ENCODE assay signal across 3 cellular contexts in genomic region chr7:87013136-87013840, GRCh38.
TF ChIP-seq lines count a peak whose summit lies in the region.

No MANE protein-coding gene starts in this region.

TF ChIP-seq in HepG2, 621 proteins besides CTCF, POLR2A, EP300 and RAD21:
- TF ChIP-seq MAFK (conservative IDR thresholded peaks at IDR 0.05 in 1 of 2, IDR thresholded peaks at IDR 0.05 in 1 of 2; ENCODE audit: low read length in 2 of 2) (peak; percentile 9 to 62; a peak in 2 of 4 replicates), SMC3 (IDR thresholded peaks at IDR 0.05; ENCODE audit: low read length) (no peak), U2AF2 (IDR thresholded peaks at IDR 0.05; ENCODE audit: low read depth, low read length) (no peak), TCF7 (IDR thresholded peaks at IDR 0.05; ENCODE audit: low read depth) (no peak), CREM (IDR thresholded peaks at IDR 0.05) (no peak), CREM (CRISPR knock-in tag; IDR thresholded peaks at IDR 0.05) (no peak), THAP7 (CRISPR knock-in tag; IDR thresholded peaks at IDR 0.05) (no peak)
TF ChIP-seq in HepG2: peak in this region for 1.

TF ChIP-seq in GM12891, 5 proteins besides CTCF, POLR2A, EP300 and RAD21:
- TF ChIP-seq TAF1 (IDR thresholded peaks at IDR 0.05; ENCODE audit: low read depth, low read length) (no peak), SPI1 (IDR thresholded peaks at IDR 0.05; ENCODE audit: low read depth, low read length) (no peak), POU2F2 (IDR thresholded peaks at IDR 0.05; ENCODE audit: low read depth, low read length) (no peak), POLR2AphosphoS5 (IDR thresholded peaks at IDR 0.05; ENCODE audit: low read depth, low read length) (no peak), PAX5 (IDR thresholded peaks at IDR 0.05; ENCODE audit: insufficient read depth, low read length, severe bottlenecking) (no peak)

TF ChIP-seq in K562, 482 proteins besides CTCF, POLR2A, EP300 and RAD21:
- no peak for TF ChIP-seq ZNF780A (CRISPR knock-in tag; IDR thresholded peaks at IDR 0.05)
- no peak for TF ChIP-seq HCFC1 (IDR thresholded peaks at IDR 0.05; ENCODE audit: low read depth, low read length)
- 0 out of 2 replicates have a peak, but pooled peaks have one; percentile 5 for TF ChIP-seq MAFK (IDR thresholded peaks at IDR 0.05; ENCODE audit: low read length)
- peak; percentile 54 for TF ChIP-seq PKNOX1 (IDR thresholded peaks at IDR 0.05)
- peak; percentile 20; the same call in 1 of the 2 replicates for TF ChIP-seq NFE2 (IDR thresholded peaks at IDR 0.05; ENCODE audit: low read depth)
- TF ChIP-seq MEIS2 (IDR thresholded peaks at IDR 0.05; ENCODE audit: partially characterized antibody): peak; percentile 54
- no peak for TF ChIP-seq SMAD4 (CRISPR knock-in tag; conservative IDR thresholded peaks at IDR 0.05)
- no peak for TF ChIP-seq ZNF24 (IDR thresholded peaks at IDR 0.05)
- no peak for TF ChIP-seq E2F1 (CRISPR knock-in tag; IDR thresholded peaks at IDR 0.05)
- TF ChIP-seq PBX2 (CRISPR knock-in tag; IDR thresholded peaks at IDR 0.05; ENCODE audit: low read depth): no peak
- TF ChIP-seq PBX2 (tag; conservative IDR thresholded peaks at IDR 0.05; ENCODE audit: low read depth): peak; percentile 55; the same call in 1 of the 2 replicates
- TF ChIP-seq C11orf30 (IDR thresholded peaks at IDR 0.05; ENCODE audit: low read depth): peak; percentile 54
- 0 out of 2 replicates have a peak, but pooled peaks have one; percentile 9 for TF ChIP-seq MAFG (tag; conservative IDR thresholded peaks at IDR 0.05)
- peak; percentile 67 for TF ChIP-seq ZNF316 (IDR thresholded peaks at IDR 0.05)
- no peak for TF ChIP-seq CEBPZ (IDR thresholded peaks at IDR 0.05; ENCODE audit: borderline replicate concordance, low read depth, low read length)
TF ChIP-seq in K562: peak in this region for 8.
